Comparison of ENCODE assay signal across 7 cellular contexts in genomic region chr6:36759177-36759757, GRCh38.
DNase-seq lines count a peak whose midpoint lies in the region; TF ChIP-seq lines count a peak whose summit lies in the region.

No MANE protein-coding gene starts in this region.

- H3K27me3 ChIP-seq in MM.1S (replicated peaks; ENCODE audit: insufficient read depth, low read length) = no peaks in the 10 kb centered on the region
- no peaks in the 10 kb centered on the region for H3K27me3 ChIP-seq in SJSA1 (replicated peaks)
- no peaks in the 10 kb centered on the region for H3K27me3 ChIP-seq in tibial artery

- H3K27ac ChIP-seq in MM.1S (ENCODE audit: low read length) (no peak overlapping the region; the same call in 1 of the 2 replicates), SJSA1 (no peak overlapping the region), tibial artery (no peak overlapping the region)

- H3K4me1 ChIP-seq in MM.1S (ENCODE audit: low read length) (peaks cover 47% of the 10 kb centered on the region), SJSA1 (replicated peaks) (peaks cover 10% of the 10 kb centered on the region), tibial artery (peaks cover 0 to 7% (median 3%) of the 10 kb centered on the region in 4 donors)

- no peak overlapping the region for H3K9ac ChIP-seq in MM.1S (ENCODE audit: low read length)

- H3K4me3 ChIP-seq in MM.1S (ENCODE audit: low read length) = peak overlapping the region; percentile 59
- H3K4me3 ChIP-seq in SJSA1 = no peak overlapping the region
- H3K4me3 ChIP-seq in tibial artery = no peak overlapping the region

- H3K36me3 ChIP-seq in MM.1S (replicated peaks; ENCODE audit: insufficient read depth, low read length) (no peaks in the 10 kb centered on the region), SJSA1 (no peaks in the 10 kb centered on the region), tibial artery (no peaks in the 10 kb centered on the region)

- H3K9me2 ChIP-seq in MM.1S (replicated peaks; ENCODE audit: insufficient read depth, low read length) = no peaks in the 10 kb centered on the region

- H3K4me1 Mint-ChIP-seq in osteocyte (ENCODE audit: unreplicated experiment) = peaks cover 11% of the 10 kb centered on the region

- 0 out of 2 replicates have a peak overlapping the region, but pooled peaks have one; percentile 55 for H2AFZ ChIP-seq in MM.1S (ENCODE audit: low read length)

- H3K9me3 Mint-ChIP-seq in osteocyte (ENCODE audit: unreplicated experiment) = no peaks in the 10 kb centered on the region

- no peaks in the 10 kb centered on the region for H4K20me1 ChIP-seq in MM.1S (ENCODE audit: insufficient read depth, low read length)

- TF ChIP-seq CTCF in GM13976 (IDR thresholded peaks at IDR 0.05; ENCODE audit: borderline replicate concordance, control extremely low read depth, extremely low read depth, insufficient read depth, missing control alignments) = peak; percentile 96
- TF ChIP-seq CTCF in MM.1S (IDR thresholded peaks at IDR 0.05; ENCODE audit: low read length) = peak; percentile 98
- peak; percentile 97 for TF ChIP-seq CTCF in osteocyte (IDR thresholded peaks at IDR 0.05)
- TF ChIP-seq CTCF in tibial artery (IDR thresholded peaks at IDR 0.05) = peak; percentile 94 to 99

- no peaks in the 10 kb centered on the region for H3K36me3 Mint-ChIP-seq in osteocyte (ENCODE audit: unreplicated experiment)

- H3K4me3 Mint-ChIP-seq in osteocyte (ENCODE audit: unreplicated experiment) = no peak overlapping the region

- H3K79me2 ChIP-seq in MM.1S (ENCODE audit: low read length) = 0 out of 2 replicates have a peak, but pooled peaks cover 6% of the 10 kb centered on the region

- H3F3A ChIP-seq in MM.1S (ENCODE audit: insufficient read depth, low read length) = peaks cover 40% of the 10 kb centered on the region

- H3K4me2 ChIP-seq in MM.1S (ENCODE audit: low read depth, low read length) = peak overlapping the region; percentile 94

- in situ Hi-C loops in GM13976 (cut with MboI; ENCODE audit: low sequenced_read_pairs, unreplicated experiment) = loop anchor here (10.0 to 25.0 kb wide), 2 partner anchors 144 to 453 kb away; no protein-coding TSS in a partner anchor

- no peaks in the 10 kb centered on the region for H3K27me3 Mint-ChIP-seq in osteocyte (ENCODE audit: unreplicated experiment)

- DNase-seq in GM13976 (ENCODE audit: low spot score) (peak; percentile 90), MM.1S (peak; percentile 73), SJSA1 (ENCODE audit: low read depth in 1 of 2, low spot score in 2 of 2) (peak; percentile 59 to 78), foreskin melanocyte (peak; percentile 31), osteocyte (ENCODE audit: extremely low spot score, unreplicated experiment) (peak; percentile 95), tibial artery (peak; percentile 81 to 88)
- DNase-seq in activated effector memory CD4-positive, alpha-beta T cell treated with anti-CD3 and anti-CD28 coated beads, Interleukin-2, amount 50 U/mL, for 16 hours = peak; percentile 94

- H3K27ac Mint-ChIP-seq in osteocyte (ENCODE audit: unreplicated experiment) = no peak overlapping the region

- H3K9me3 ChIP-seq in MM.1S (replicated peaks; ENCODE audit: insufficient read depth, low read length) (no peaks in the 10 kb centered on the region), SJSA1 (replicated peaks) (no peaks in the 10 kb centered on the region), tibial artery (no peaks in the 10 kb centered on the region)

- intact Hi-C loops in tibial artery (cut with DNase I; ENCODE audit: low total_unique reads) = loop anchor here (2.0 kb wide), 1 partner anchor 140 kb away; no protein-coding TSS in a partner anchor

Comparison
In these comparisons a context has a peak if more than half of its experiments do, and no peak if none do; other contexts are left out.
1. DNase-seq: peak in every context shown above with its lines; median percentile 95 in osteocyte; 94 in activated effector memory CD4-positive, alpha-beta T cell treated with anti-CD3 and anti-CD28 coated beads, Interleukin-2, amount 50 U/mL, for 16 hours; 90 in GM13976; 84 in tibial artery; 73 in MM.1S; 68 in SJSA1; 31 in foreskin melanocyte.